In genomic region chr2:241771286-241772062, GRCh38 we compare ENCODE assay signal across 1 cellular context.
TF ChIP-seq lines count a peak whose summit lies in the region.

No MANE protein-coding gene starts in this region.

TF ChIP-seq in GM23338, 12 proteins besides CTCF, POLR2A, EP300 and RAD21 (continued from another document):
- no peak for TF ChIP-seq ZNF462 (CRISPR knock-in tag; IDR thresholded peaks at IDR 0.05)
- TF ChIP-seq ETS1 (IDR thresholded peaks at IDR 0.05), result no peak
